In genomic region chr11:12755510-12755909, GRCh38 we compare ENCODE assay signal across 25 cellular contexts.
DNase-seq lines count a peak whose midpoint lies in the region; ATAC-seq and TF ChIP-seq lines count a peak whose summit lies in the region.
"Had no signal": no experiment of that assay in that cellular context is flagged by ENCODE, and none has a peak within 500 bp of the region (broad histone marks: within the 10 kb centered on the region; RNA-seq: fewer than 3 reads in every experiment).

No MANE protein-coding gene starts in this region.

- no peaks in the 10 kb centered on the region for H3K36me3 Mint-ChIP-seq in CD4-positive, alpha-beta T cell (ENCODE audit: low read depth)
- H3K36me3 Mint-ChIP-seq: naive thymus-derived CD4-positive, alpha-beta T cell had no signal

- 70 to 76% methylated on average over 3 to 4 of the region's 5 CpGs for WGBS in mesodermal cell (ENCODE audit: insufficient coverage in 2 of 2), 2 experiments

- H3K36me3 ChIP-seq in mesodermal cell (ENCODE audit: control insufficient read depth, insufficient read depth, low read length) = peaks cover 14% of the 10 kb centered on the region
- H3K36me3 ChIP-seq: heart left ventricle, SJSA1, vagina had no signal

- peak overlapping the region; percentile 77 for H3K27ac ChIP-seq in mesodermal cell (ENCODE audit: low read depth, low read length, severe bottlenecking)
- no peak overlapping the region for H3K27ac ChIP-seq in CD4-positive, alpha-beta T cell (ENCODE audit: low read depth, low read length)
- H3K27ac ChIP-seq: heart left ventricle, SJSA1, testis, vagina had no signal

- H3K9me3 Mint-ChIP-seq in CD4-positive, alpha-beta T cell = no peaks in the 10 kb centered on the region
- H3K9me3 Mint-ChIP-seq: activated T-cell treated with anti-CD3 and anti-CD28 coated beads, Interleukin-2, amount 50 U/mL, for 24 hours had no signal

- no peak for ATAC-seq in CD4-positive, alpha-beta T cell (ENCODE audit: poor library complexity)
- ATAC-seq: naive thymus-derived CD4-positive, alpha-beta T cell; T-helper 17 cell had no signal

- H3K27me3 ChIP-seq in CD4-positive, alpha-beta T cell (ENCODE audit: control insufficient read depth, insufficient read depth, low read length) = no peaks in the 10 kb centered on the region
- H3K27me3 ChIP-seq: heart left ventricle, SJSA1, testis, vagina had no signal

- H3K4me3 ChIP-seq in mesodermal cell (ENCODE audit: extremely low read depth, insufficient read depth, low read length, poor library complexity, severe bottlenecking) = no peak overlapping the region
- H3K4me3 ChIP-seq: heart left ventricle, SJSA1, testis, vagina had no signal

- H3K27ac Mint-ChIP-seq in CD4-positive, alpha-beta T cell = no peak overlapping the region
- H3K27ac Mint-ChIP-seq: activated T-cell treated with anti-CD3 and anti-CD28 coated beads, Interleukin-2, amount 50 U/mL, for 24 hours; B cell; naive thymus-derived CD4-positive, alpha-beta T cell; T-helper 17 cell had no signal

- no peak for TF ChIP-seq CTCF in CD4-positive, alpha-beta T cell (IDR thresholded peaks at IDR 0.05)

- H3K4me3 Mint-ChIP-seq in CD4-positive, alpha-beta T cell = no peak overlapping the region
- H3K4me3 Mint-ChIP-seq: activated T-cell treated with anti-CD3 and anti-CD28 coated beads, Interleukin-2, amount 50 U/mL, for 24 hours; B cell; naive thymus-derived CD4-positive, alpha-beta T cell; T-helper 17 cell had no signal

- no peaks in the 10 kb centered on the region for H3K4me1 Mint-ChIP-seq in CD4-positive, alpha-beta T cell (ENCODE audit: low read depth)
- H3K4me1 Mint-ChIP-seq: B cell; naive thymus-derived CD4-positive, alpha-beta T cell; T-helper 17 cell had no signal

- intact Hi-C loops in CD4-positive, alpha-beta T cell (cut with DNase I, micrococcal nuclease) = no loop called here

- peaks cover 18% of the 10 kb centered on the region for H3K27me3 Mint-ChIP-seq in CD4-positive, alpha-beta T cell

- DNase-seq in Daoy (ENCODE audit: low read depth) = peak; percentile 22
- DNase-seq in LHCN-M2 (ENCODE audit: low read depth) = peak; percentile 73
- peak; percentile 33 for DNase-seq in dermis blood vessel endothelial cell
- no peak for DNase-seq in NCI-H748 treated with DMSO at 0.1 percent for 48 hours (lab: John Stamatoyannopoulos, UW)
- DNase-seq in NK-92 treated with Interleukin-12 subunit alpha and Interleukin-12 subunit beta, amount 100 ng/mL, for 24 hours (lab: John Stamatoyannopoulos, UW) = no peak
- no peak for DNase-seq in NCI-H187 treated with DMSO at 0.1 percent for 48 hours (lab: John Stamatoyannopoulos, UW)
- DNase-seq in CD4-positive, alpha-beta T cell = no peak
- DNase-seq: activated CD4-positive, alpha-beta T cell treated with anti-CD3 and anti-CD28 coated beads for 4 hours; activated CD8-positive, alpha-beta memory T cell treated with anti-CD3 and anti-CD28 coated beads for 24 hours; activated naive CD4-positive, alpha-beta T cell treated with Interleukin-2 at 50 U/mL for 16 hours; activated T-cell treated with anti-CD3 and anti-CD28 coated beads, Interleukin-2, amount 50 U/mL, for 24 hours; amniotic stem cell; caudate nucleus; H7; heart left ventricle; naive thymus-derived CD4-positive, alpha-beta T cell; NCI-H510A treated with DMSO at 0.1 percent for 48 hours; stimulated activated CD4-positive, alpha-beta T cell treated with anti-CD3 and anti-CD28 coated beads, Interleukin-4, amount 100 ng/mL, for 4 hours; stimulated activated naive CD4-positive, alpha-beta T cell; T-helper 17 cell; testis had no signal

- peaks cover 41% of the 10 kb centered on the region for H3K4me1 ChIP-seq in mesodermal cell (ENCODE audit: control insufficient read depth, insufficient read depth, low read length, poor library complexity, severe bottlenecking)
- H3K4me1 ChIP-seq: testis had no signal

- no peaks in the 10 kb centered on the region for H3K9me3 ChIP-seq in mesodermal cell (ENCODE audit: control insufficient read depth, low read length)
- H3K9me3 ChIP-seq in CD4-positive, alpha-beta T cell (ENCODE audit: control insufficient read depth, low read length) = no peaks in the 10 kb centered on the region
- H3K9me3 ChIP-seq: heart left ventricle, SJSA1, testis, vagina had no signal

- POLR2A ChIA-PET in CD4-positive, alpha-beta T cell (lab: Charles Lee) = no interaction called here

- CTCF ChIA-PET in CD4-positive, alpha-beta T cell (lab: Charles Lee) = no interaction called here

Comparison
In these comparisons a context has a peak if more than half of its experiments do, and no peak if none do; other contexts are left out.
1. DNase-seq: peak in Daoy (single experiment), LHCN-M2 (single experiment) and dermis blood vessel endothelial cell (single experiment); none in NCI-H748 treated with DMSO at 0.1 percent for 48 hours (single experiment), NK-92 treated with Interleukin-12 subunit alpha and Interleukin-12 subunit beta, amount 100 ng/mL, for 24 hours (single experiment), NCI-H187 treated with DMSO at 0.1 percent for 48 hours (single experiment) and CD4-positive, alpha-beta T cell (0 of 10).